8 cellular contexts compared by ENCODE assay signal in the genomic region with DNA sequence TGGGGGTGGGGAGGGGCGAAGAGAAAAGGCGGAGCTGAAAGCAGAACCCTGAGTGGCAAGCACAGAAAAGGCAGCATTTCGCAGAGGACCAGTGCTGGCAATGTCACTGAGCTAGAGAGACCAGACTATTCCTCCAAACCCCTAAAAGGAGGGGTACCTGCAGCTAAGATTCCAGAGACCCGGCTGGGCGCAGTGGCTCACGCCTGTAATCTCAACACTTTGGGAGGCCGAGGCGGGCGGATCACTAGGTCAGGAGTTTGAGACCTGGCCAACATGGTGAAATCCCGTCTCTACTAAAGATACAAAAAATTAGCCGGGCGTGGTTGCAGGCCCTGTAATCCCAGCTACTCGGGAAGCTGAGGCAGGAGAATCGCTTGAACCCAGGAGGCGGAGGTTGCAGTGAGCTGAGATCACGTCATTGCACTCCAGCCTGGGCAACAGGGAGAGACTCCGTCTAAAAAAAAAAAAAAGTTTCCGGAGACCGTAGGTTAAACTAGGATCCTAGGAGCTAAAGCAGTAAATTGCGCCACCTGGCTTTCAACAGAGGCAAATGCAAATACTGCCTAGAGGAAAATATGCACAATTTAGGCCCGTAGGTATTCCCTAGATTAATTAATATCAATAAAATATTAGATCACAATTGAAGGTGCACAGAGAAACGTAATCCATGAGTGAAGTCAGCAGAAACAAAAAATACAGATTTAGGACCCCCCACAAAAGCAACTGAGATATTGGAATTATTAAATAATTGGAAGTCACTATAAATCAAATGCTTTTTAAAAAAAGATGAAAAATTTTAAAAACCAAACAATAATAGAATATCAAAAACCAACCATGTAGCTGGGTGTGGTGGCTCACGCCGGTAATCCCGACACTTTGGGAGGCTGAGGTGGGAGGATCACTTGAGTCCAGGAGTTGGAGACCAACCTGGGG. TPM values are rescaled to one million over a fixed set of nuclear protein-coding genes. Genes with fewer than 3 reads are reported as not detected.
DNase-seq lines count a peak whose midpoint lies in the region; ATAC-seq, FAIRE-seq and TF ChIP-seq lines count a peak whose summit lies in the region.

No MANE protein-coding gene starts in this region.

- peak; percentile 73 for DNase-seq in GM10266 (ENCODE audit: extremely low spot score)
- peak; percentile 50 for DNase-seq in NCI-H1436 treated with DMSO at 0.1 percent for 48 hours (lab: John Stamatoyannopoulos, UW)
- DNase-seq in SKM-1 (lab: John Stamatoyannopoulos, UW; ENCODE audit: unreplicated experiment), result peak; percentile 69
- peak; percentile 40 to 52 (median 50) for DNase-seq in immature natural killer cell
- peak; percentile 47 for DNase-seq in spleen

- TF ChIP-seq POLR2A in spleen (IDR thresholded peaks at IDR 0.05), result no peak

- ATAC-seq in HG02588 (IDR thresholded peaks at IDR 0.05; ENCODE audit: unreplicated experiment), result no peak

- peaks cover 0 to 6% (median 0%) of the 10 kb centered on the region in 6 donors for H3K36me3 ChIP-seq in spleen

- TF ChIP-seq CTCF in GM10266 (IDR thresholded peaks at IDR 0.05; ENCODE audit: control insufficient read depth, insufficient read depth, low read depth, missing control alignments) (peak; percentile 86), brain (conservative IDR thresholded peaks at IDR 0.05) (peak; percentile 80 to 83), spleen (IDR thresholded peaks at IDR 0.05 in 8 of 11, conservative IDR thresholded peaks at IDR 0.05 in 3 of 11) (peak; percentile 80 to 91 (median 86))

- H3K9me3 ChIP-seq in spleen, result no peaks in the 10 kb centered on the region

- H3K27ac ChIP-seq in spleen, result peak overlapping the region in 5 of 8 donors; percentile 36 to 67 (median 51)

- H3K4me3 Mint-ChIP-seq in brain (peak overlapping the region in 2 of 5 experiments; percentile 32 to 36), immature natural killer cell (peak overlapping the region; percentile 40 to 75 (median 68))

- peaks cover under 1% of the 10 kb centered on the region for H3K4me1 Mint-ChIP-seq in brain
- peaks cover 0 to 7% of the 10 kb centered on the region in 2 donors for H3K4me1 Mint-ChIP-seq in immature natural killer cell

- H3K4me1 ChIP-seq in spleen, result peaks cover 2 to 39% (median 25%) of the 10 kb centered on the region in 6 donors

- H3K27me3 Mint-ChIP-seq in brain, result peaks cover 71% of the 10 kb centered on the region
- peaks cover 0 to 14% (median 9%) of the 10 kb centered on the region in 3 donors for H3K27me3 Mint-ChIP-seq in immature natural killer cell (ENCODE audit: low read depth in 3 of 3)

- peak; percentile 91 for FAIRE-seq in A204.1 (lab: Jason Lieb, UNC)

- peaks cover 5% of the 10 kb centered on the region for H3K36me3 Mint-ChIP-seq in brain
- H3K36me3 Mint-ChIP-seq in immature natural killer cell, result no peaks in the 10 kb centered on the region

- H3K27ac Mint-ChIP-seq in brain (peak overlapping the region in 1 of 5 experiments; percentile 22), immature natural killer cell (no peak overlapping the region)

- H3K9me3 Mint-ChIP-seq in brain (peaks cover 0 to 6% (median 0%) of the 10 kb centered on the region in 5 experiments), immature natural killer cell (no peaks in the 10 kb centered on the region)

- 21 to 33% (median 22%) methylated on average over 25 of the region's 25 CpGs for WGBS in spleen, 5 donors

- peak overlapping the region in 7 of 8 donors; percentile 13 to 59 (median 25) for H3K4me3 ChIP-seq in spleen

- peaks cover 3 to 39% (median 32%) of the 10 kb centered on the region in 7 donors for H3K27me3 ChIP-seq in spleen (replicated peaks in 1 of 7)

- intact Hi-C loops in spleen (cut with DNase I; ENCODE audit: low total_unique reads), result no loop called here

RNA-seq across cellular contexts. Expression of a gene that starts 4.9 kb away (rescaled TPM):
- polyA plus RNA-seq in brain (ENCODE audit: insufficient read depth, low read depth, low replicate concordance), result 0.93 TPM
- under 1 TPM in 1 of 3 donors, not detected in 2; 0.66 TPM for polyA plus RNA-seq in immature natural killer cell
- total RNA-seq in spleen, result 1 to 10 TPM; 1.9 to 3.9 (median 2.4) TPM
- polyA plus RNA-seq in spleen, result 1 to 10 TPM; 2.5 to 4.4 (median 3.4) TPM

RNA-seq across cellular contexts. Expression of a gene that starts 19.5 kb away (rescaled TPM):
- polyA plus RNA-seq in brain (ENCODE audit: insufficient read depth, low read depth, low replicate concordance), result 92.8 TPM
- 100 to 1,000 TPM; 101 to 276 (median 130) TPM for polyA plus RNA-seq in immature natural killer cell
- 100 to 1,000 TPM in 1 of 7 donors, 10 to 100 TPM in 6; 58.0 to 101 (median 73.9) TPM for total RNA-seq in spleen
- 10 to 100 TPM; 78.8 to 83.1 (median 81.7) TPM for polyA plus RNA-seq in spleen

RNA-seq across cellular contexts. Expression of a gene that starts 21.1 kb away (rescaled TPM):
- polyA plus RNA-seq in brain (ENCODE audit: insufficient read depth, low read depth, low replicate concordance) (0.25 TPM), immature natural killer cell (under 1 TPM; 0.12 to 0.49 (median 0.48) TPM), spleen (under 1 TPM; 0.22 to 0.77 (median 0.49) TPM)
- 1 to 10 TPM in 1 of 7 donors, under 1 TPM in 5, not detected in 1; 0.23 to 3.1 (median 0.48) TPM for total RNA-seq in spleen

RNA-seq across cellular contexts. Expression of a gene that starts 28.1 kb away (rescaled TPM):
- polyA plus RNA-seq in brain (ENCODE audit: insufficient read depth, low read depth, low replicate concordance) (not detected), immature natural killer cell (not detected), spleen (not detected)
- not detected for total RNA-seq in spleen

RNA-seq across cellular contexts. Expression of a gene that starts 40.5 kb away (rescaled TPM):
- polyA plus RNA-seq in brain (ENCODE audit: insufficient read depth, low read depth, low replicate concordance) (7.4 TPM), immature natural killer cell (not detected), spleen (under 1 TPM; 0.05 to 0.16 (median 0.07) TPM)
- total RNA-seq in spleen, result under 1 TPM in 2 of 7 donors, not detected in 5; 0.32 to 0.34 TPM
